ENCODE assay signal across 28 cellular contexts in the genomic region with DNA sequence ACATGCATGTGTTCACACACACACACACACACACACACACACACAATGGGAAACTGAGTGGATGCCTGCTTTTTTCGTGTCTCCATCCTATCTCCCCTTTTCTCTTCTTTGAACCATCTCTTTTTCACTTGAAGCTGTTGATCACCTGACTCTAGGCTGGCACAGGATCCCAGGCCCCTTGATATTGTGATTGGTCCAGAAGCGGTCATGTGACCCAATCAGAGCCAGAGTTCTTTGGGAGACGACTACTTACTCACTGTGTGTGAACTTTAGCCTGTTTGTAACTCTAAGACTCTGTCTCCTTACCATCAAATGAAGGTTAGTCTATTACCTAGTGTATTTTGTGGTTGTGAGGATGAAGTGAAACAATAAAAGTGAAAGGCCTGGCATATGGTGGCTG.
"Had no signal": no experiment of that assay in that cellular context is flagged by ENCODE, and none has a peak within 500 bp of the region (broad histone marks: within the 10 kb centered on the region; RNA-seq: fewer than 3 reads in every experiment).

No MANE protein-coding gene starts in this region.

- H3K4me3 ChIP-seq: left lung, lower lobe of right lung, ovary, prostate gland, skin epidermis, stomach, thoracic aorta, tibial artery, upper lobe of right lung had no signal

- H3K9me3 ChIP-seq: lower lobe of right lung, ovary, prostate gland, stomach, thoracic aorta, tibial artery, upper lobe of right lung had no signal

- H3K9me3 Mint-ChIP-seq: mesothelial cell of epicardium had no signal

- H3K27ac ChIP-seq: left lung, lower lobe of right lung, ovary, prostate gland, skin epidermis, stomach, thoracic aorta, tibial artery, upper lobe of right lung had no signal

- ATAC-seq: left colon; left lung; lower lobe of right lung; natural killer cell; right cardiac atrium; sciatic nerve; stimulated activated naive B cell treated with anti-CD40 and anti-IgM and Interleukin-4, amounts not matched to agents 10 μg/mL and 1 μg/mL and 100 μg/mL, for 72 hours; stimulated activated naive CD8-positive, alpha-beta T cell treated with anti-CD3 and anti-CD28 coated beads, Interleukin-15, Interleukin-2, amounts not matched to agents 100 U/mL and 50 U/mL, for 24 hours; upper lobe of right lung had no signal

- H3K36me3 ChIP-seq: lower lobe of right lung, ovary, prostate gland, thoracic aorta, upper lobe of right lung had no signal

- H3K4me1 Mint-ChIP-seq: immature natural killer cell; mesothelial cell of epicardium; naive B cell; natural killer cell; stimulated activated naive B cell treated with anti-CD40 and anti-IgM and Interleukin-4, amounts not matched to agents 10 μg/mL and 1 μg/mL and 100 μg/mL, for 72 hours had no signal

- H3K27me3 ChIP-seq: left lung, ovary, stomach, tibial artery, upper lobe of right lung had no signal

- H3K27ac Mint-ChIP-seq: immature natural killer cell; mesothelial cell of epicardium; naive B cell; natural killer cell; stimulated activated naive B cell treated with anti-CD40 and anti-IgM and Interleukin-4, amounts not matched to agents 10 μg/mL and 1 μg/mL and 100 μg/mL, for 72 hours had no signal

- H3K4me3 Mint-ChIP-seq: immature natural killer cell; mesothelial cell of epicardium; naive B cell; natural killer cell; stimulated activated naive B cell treated with anti-CD40 and anti-IgM and Interleukin-4, amounts not matched to agents 10 μg/mL and 1 μg/mL and 100 μg/mL, for 72 hours had no signal

- H3K4me1 ChIP-seq: left lung, lower lobe of right lung, prostate gland, stomach, tibial artery, upper lobe of right lung had no signal

- DNase-seq: hippocampal formation; immature natural killer cell; kidney; left colon; left lung; lower lobe of right lung; mammary epithelial cell; mesenchymal stem cell; naive B cell; natural killer cell; ovary; retina; right cardiac atrium; stimulated activated CD4-positive, alpha-beta T cell treated with anti-CD3 and anti-CD28 coated beads, Interleukin-12 subunit alpha, Interleukin-12 subunit beta, amount 100 ng/mL, for 4 hours; stimulated activated CD4-positive, alpha-beta T cell treated with anti-CD3 and anti-CD28 coated beads, Interleukin-15, amount 100 ng/mL, for 24 hours; stimulated activated CD4-positive, alpha-beta T cell treated with anti-CD3 and anti-CD28 coated beads, Interleukin-2, amount 100 ng/mL, for 24 hours; stimulated activated CD4-positive, alpha-beta T cell treated with anti-CD3 and anti-CD28 coated beads, Interleukin-4, amount 100 ng/mL, for 1 hour; stimulated activated naive B cell treated with anti-CD40 and anti-IgM and Interleukin-4, amounts not matched to agents 10 μg/mL and 1 μg/mL and 100 μg/mL, for 72 hours; stimulated activated naive CD8-positive, alpha-beta T cell treated with anti-CD3 and anti-CD28 coated beads, Interleukin-15, Interleukin-2, amounts not matched to agents 100 U/mL and 50 U/mL, for 24 hours; stomach; tibial artery; trophoblast cell; upper lobe of right lung had no signal

- H3K36me3 Mint-ChIP-seq: immature natural killer cell; naive B cell; natural killer cell; stimulated activated naive B cell treated with anti-CD40 and anti-IgM and Interleukin-4, amounts not matched to agents 10 μg/mL and 1 μg/mL and 100 μg/mL, for 72 hours had no signal
